22 cellular contexts compared by ENCODE assay signal in the genomic region with DNA sequence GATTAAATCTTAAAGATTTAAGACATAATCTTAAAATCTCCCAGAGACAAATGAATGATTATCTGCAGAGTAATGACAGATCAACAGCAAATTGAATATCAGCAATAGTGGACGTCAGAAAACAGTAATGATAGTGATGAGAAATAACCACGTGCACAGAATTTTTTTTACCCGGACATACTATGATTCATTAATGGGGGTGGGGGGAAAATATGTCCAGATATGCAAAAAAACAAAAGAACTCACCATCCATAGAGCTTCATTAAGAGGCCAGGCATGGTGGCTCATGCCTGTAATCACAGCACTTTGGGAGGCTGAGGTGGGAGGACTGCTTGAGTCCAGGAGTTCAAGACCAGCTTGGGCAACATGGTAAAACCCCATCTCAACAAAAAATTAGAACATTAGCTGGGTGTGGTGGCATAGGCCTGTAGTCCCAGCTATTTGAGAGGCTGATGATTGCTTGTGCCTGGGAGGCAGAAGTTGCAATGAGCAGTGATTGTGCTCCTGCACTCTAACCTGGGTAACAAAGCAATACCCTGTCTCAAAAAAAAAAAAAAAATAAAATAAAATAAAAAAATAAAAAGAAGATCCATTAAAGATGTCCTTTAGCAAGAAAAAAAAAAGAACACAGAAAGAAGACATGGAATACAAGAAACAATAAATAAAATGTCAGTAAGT. TPM values are rescaled to one million over a fixed set of nuclear protein-coding genes. Genes with fewer than 3 reads are reported as not detected.
DNase-seq lines count a peak whose midpoint lies in the region; ATAC-seq and TF ChIP-seq lines count a peak whose summit lies in the region.
"Had no signal": no experiment of that assay in that cellular context is flagged by ENCODE, and none has a peak within 500 bp of the region (broad histone marks: within the 10 kb centered on the region; RNA-seq: fewer than 3 reads in every experiment).

No MANE protein-coding gene starts in this region.

- H3K27ac ChIP-seq in HEK293 (ENCODE audit: extremely low read depth, low read depth, low read length) (no peak overlapping the region), SU-DHL-6 (ENCODE audit: low read depth, low read length) (no peak overlapping the region)
- H3K27ac ChIP-seq: esophagus squamous epithelium, hepatocyte, SJSA1, stomach, transverse colon had no signal

- H3K9ac ChIP-seq in SU-DHL-6 (ENCODE audit: low read length), result no peak overlapping the region

- H3F3A ChIP-seq in SU-DHL-6 (ENCODE audit: insufficient read depth), result no peaks in the 10 kb centered on the region; the same call in 1 of the 2 replicates

- no peaks in the 10 kb centered on the region for H4K20me1 ChIP-seq in SU-DHL-6 (ENCODE audit: low read depth, low read length)

- H3K4me2 ChIP-seq in SU-DHL-6 (ENCODE audit: low read depth, low read length, poor library complexity, severe bottlenecking), result no peak overlapping the region
- H3K4me2 ChIP-seq: hepatocyte had no signal

- no peaks in the 10 kb centered on the region for H3K4me1 ChIP-seq in HEK293 (ENCODE audit: control insufficient read depth, insufficient read depth, low read length)
- H3K4me1 ChIP-seq: esophagus squamous epithelium, SJSA1, stomach, transverse colon had no signal

- H3K79me2 ChIP-seq in SU-DHL-6 (ENCODE audit: insufficient read depth, low read length), result no peaks in the 10 kb centered on the region
- H3K79me2 ChIP-seq: hepatocyte had no signal

- peak overlapping the region; percentile 57 for H2AFZ ChIP-seq in SU-DHL-6 (ENCODE audit: low read depth, low read length, severe bottlenecking)
- H2AFZ ChIP-seq: hepatocyte had no signal

- TF ChIP-seq CTCF in HEK293 (tag by site-specific recombination; IDR thresholded peaks at IDR 0.05) (no peak), SU-DHL-6 (IDR thresholded peaks at IDR 0.05; ENCODE audit: insufficient read depth, low read length, poor library complexity, severe bottlenecking) (no peak), fibroblast of mammary gland (conservative IDR thresholded peaks at IDR 0.05; ENCODE audit: control insufficient read depth, insufficient read depth, low read depth, low read length) (no peak)

- H3K36me3 Mint-ChIP-seq in stimulated activated memory B cell treated with anti-CD40 and anti-IgM and Interleukin-4, amounts not matched to agents 10 μg/mL and 1 μg/mL and 100 μg/mL, for 72 hours, result no peaks in the 10 kb centered on the region
- H3K36me3 Mint-ChIP-seq in activated naive CD4-positive, alpha-beta T cell treated with anti-CD3 and anti-CD28 coated beads, Interleukin-2, amount 50 U/mL, for 72 hours, result no peaks in the 10 kb centered on the region

- H3K4me3 Mint-ChIP-seq in stimulated activated memory B cell treated with anti-CD40 and anti-IgM and Interleukin-4, amounts not matched to agents 10 μg/mL and 1 μg/mL and 100 μg/mL, for 72 hours, result no peak overlapping the region

- no peaks in the 10 kb centered on the region for H3K9me2 ChIP-seq in SU-DHL-6 (replicated peaks; ENCODE audit: insufficient read depth, low read length)

- CTCF ChIA-PET in HEK293 (lab: Yijun Ruan, JAX), result interaction anchor here (0.6 to 0.9 kb wide), 2 partner anchors 14 to 20 kb away, joined by 3 read pairs; no protein-coding TSS in a partner anchor

- DNase-seq in fibroblast of mammary gland (ENCODE audit: low read depth), result peak; percentile 79
- DNase-seq in activated naive CD4-positive, alpha-beta T cell treated with anti-CD3 and anti-CD28 coated beads, Interleukin-2, amount 50 U/mL, for 72 hours (ENCODE audit: low spot score in 2 of 2), result no peak
- DNase-seq in NCI-H1694 (lab: John Stamatoyannopoulos, UW), result no peak
- no peak for DNase-seq in mesenteric fat pad (ENCODE audit: low spot score)
- DNase-seq: activated CD4-positive, alpha-beta T cell treated with anti-CD3 and anti-CD28 coated beads, Interleukin-2, amount 50 U/mL, for 48 hours; AML-193; amygdala; DND-41; effector CD4-positive, alpha-beta T cell; esophagus squamous epithelium; NCI-H1694 treated with DMSO at 0.1 percent for 48 hours; NCI-H82; OCI-M1; stimulated activated CD4-positive, alpha-beta T cell treated with anti-CD3 and anti-CD28 coated beads, Interleukin-4, amount 100 ng/mL, for 24 hours; stomach; transverse colon had no signal

- no peak for ATAC-seq in stimulated activated memory B cell treated with anti-CD40 and anti-IgM and Interleukin-4, amounts not matched to agents 10 μg/mL and 1 μg/mL and 100 μg/mL, for 72 hours
- no peak for ATAC-seq in activated naive CD4-positive, alpha-beta T cell treated with anti-CD3 and anti-CD28 coated beads, Interleukin-2, amount 50 U/mL, for 72 hours

- H3K4me3 ChIP-seq in HEK293 (ENCODE audit: low read depth, low read length) (no peak overlapping the region), SU-DHL-6 (ENCODE audit: insufficient read depth, low read length, poor library complexity, severe bottlenecking) (no peak overlapping the region), fibroblast of mammary gland (ENCODE audit: control insufficient read depth, low read depth, low read length) (no peak overlapping the region)
- H3K4me3 ChIP-seq: esophagus squamous epithelium, hepatocyte, SJSA1, stomach, transverse colon had no signal

- no peaks in the 10 kb centered on the region for H3K36me3 ChIP-seq in HEK293 (ENCODE audit: control insufficient read depth in 2 of 2, insufficient read depth in 1 of 2, low read length in 2 of 2)
- H3K36me3 ChIP-seq in SU-DHL-6 (ENCODE audit: low read length), result no peaks in the 10 kb centered on the region
- H3K36me3 ChIP-seq: esophagus squamous epithelium, SJSA1, stomach, transverse colon had no signal

- H3K27ac Mint-ChIP-seq in stimulated activated memory B cell treated with anti-CD40 and anti-IgM and Interleukin-4, amounts not matched to agents 10 μg/mL and 1 μg/mL and 100 μg/mL, for 72 hours, result peak overlapping the region; percentile 24
- H3K27ac Mint-ChIP-seq in activated naive CD4-positive, alpha-beta T cell treated with anti-CD3 and anti-CD28 coated beads, Interleukin-2, amount 50 U/mL, for 72 hours, result no peak overlapping the region

- H3K4me1 Mint-ChIP-seq in stimulated activated memory B cell treated with anti-CD40 and anti-IgM and Interleukin-4, amounts not matched to agents 10 μg/mL and 1 μg/mL and 100 μg/mL, for 72 hours, result peaks cover 16% of the 10 kb centered on the region

- H3K27me3 ChIP-seq in SU-DHL-6 (ENCODE audit: low read length), result no peaks in the 10 kb centered on the region
- H3K27me3 ChIP-seq: esophagus squamous epithelium, hepatocyte, SJSA1, stomach, transverse colon had no signal

- H3K9me3 ChIP-seq in HEK293 (ENCODE audit: control insufficient read depth, insufficient read depth, low read depth, low read length), result no peaks in the 10 kb centered on the region
- no peaks in the 10 kb centered on the region for H3K9me3 ChIP-seq in SU-DHL-6 (ENCODE audit: insufficient read depth, low read length)
- H3K9me3 ChIP-seq: esophagus squamous epithelium, SJSA1, stomach, transverse colon had no signal

- no peaks in the 10 kb centered on the region for H3K9me3 Mint-ChIP-seq in stimulated activated memory B cell treated with anti-CD40 and anti-IgM and Interleukin-4, amounts not matched to agents 10 μg/mL and 1 μg/mL and 100 μg/mL, for 72 hours
- H3K9me3 Mint-ChIP-seq in activated naive CD4-positive, alpha-beta T cell treated with anti-CD3 and anti-CD28 coated beads, Interleukin-2, amount 50 U/mL, for 72 hours, result no peaks in the 10 kb centered on the region

- H3K27me3 Mint-ChIP-seq in stimulated activated memory B cell treated with anti-CD40 and anti-IgM and Interleukin-4, amounts not matched to agents 10 μg/mL and 1 μg/mL and 100 μg/mL, for 72 hours, result no peaks in the 10 kb centered on the region

- POLR2A ChIA-PET in HEK293 (lab: Yijun Ruan, JAX), result no interaction called here

TF ChIP-seq in HEK293, 187 proteins besides CTCF, POLR2A, EP300 and RAD21 (continues in another document):
- TF ChIP-seq, protein P1, sequence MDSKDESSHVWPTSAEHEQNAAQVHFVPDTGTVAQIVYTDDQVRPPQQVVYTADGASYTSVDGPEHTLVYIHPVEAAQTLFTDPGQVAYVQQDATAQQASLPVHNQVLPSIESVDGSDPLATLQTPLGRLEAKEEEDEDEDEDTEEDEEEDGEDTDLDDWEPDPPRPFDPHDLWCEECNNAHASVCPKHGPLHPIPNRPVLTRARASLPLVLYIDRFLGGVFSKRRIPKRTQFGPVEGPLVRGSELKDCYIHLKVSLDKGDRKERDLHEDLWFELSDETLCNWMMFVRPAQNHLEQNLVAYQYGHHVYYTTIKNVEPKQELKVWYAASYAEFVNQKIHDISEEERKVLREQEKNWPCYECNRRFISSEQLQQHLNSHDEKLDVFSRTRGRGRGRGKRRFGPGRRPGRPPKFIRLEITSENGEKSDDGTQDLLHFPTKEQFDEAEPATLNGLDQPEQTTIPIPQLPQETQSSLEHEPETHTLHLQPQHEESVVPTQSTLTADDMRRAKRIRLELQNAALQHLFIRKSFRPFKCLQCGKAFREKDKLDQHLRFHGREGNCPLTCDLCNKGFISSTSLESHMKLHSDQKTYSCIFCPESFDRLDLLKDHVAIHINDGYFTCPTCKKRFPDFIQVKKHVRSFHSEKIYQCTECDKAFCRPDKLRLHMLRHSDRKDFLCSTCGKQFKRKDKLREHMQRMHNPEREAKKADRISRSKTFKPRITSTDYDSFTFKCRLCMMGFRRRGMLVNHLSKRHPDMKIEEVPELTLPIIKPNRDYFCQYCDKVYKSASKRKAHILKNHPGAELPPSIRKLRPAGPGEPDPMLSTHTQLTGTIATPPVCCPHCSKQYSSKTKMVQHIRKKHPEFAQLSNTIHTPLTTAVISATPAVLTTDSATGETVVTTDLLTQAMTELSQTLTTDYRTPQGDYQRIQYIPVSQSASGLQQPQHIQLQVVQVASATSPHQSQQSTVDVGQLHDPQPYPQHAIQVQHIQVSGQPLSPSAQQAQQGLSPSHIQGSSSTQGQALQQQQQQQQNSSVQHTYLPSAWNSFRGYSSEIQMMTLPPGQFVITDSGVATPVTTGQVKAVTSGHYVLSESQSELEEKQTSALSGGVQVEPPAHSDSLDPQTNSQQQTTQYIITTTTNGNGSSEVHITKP (tag by site-specific recombination; IDR thresholded peaks at IDR 0.05), result peak; percentile 28; the same call in 1 of the 2 replicates
- TF ChIP-seq, protein P2, sequence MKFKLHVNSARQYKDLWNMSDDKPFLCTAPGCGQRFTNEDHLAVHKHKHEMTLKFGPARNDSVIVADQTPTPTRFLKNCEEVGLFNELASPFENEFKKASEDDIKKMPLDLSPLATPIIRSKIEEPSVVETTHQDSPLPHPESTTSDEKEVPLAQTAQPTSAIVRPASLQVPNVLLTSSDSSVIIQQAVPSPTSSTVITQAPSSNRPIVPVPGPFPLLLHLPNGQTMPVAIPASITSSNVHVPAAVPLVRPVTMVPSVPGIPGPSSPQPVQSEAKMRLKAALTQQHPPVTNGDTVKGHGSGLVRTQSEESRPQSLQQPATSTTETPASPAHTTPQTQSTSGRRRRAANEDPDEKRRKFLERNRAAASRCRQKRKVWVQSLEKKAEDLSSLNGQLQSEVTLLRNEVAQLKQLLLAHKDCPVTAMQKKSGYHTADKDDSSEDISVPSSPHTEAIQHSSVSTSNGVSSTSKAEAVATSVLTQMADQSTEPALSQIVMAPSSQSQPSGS (tag by site-specific recombination; IDR thresholded peaks at IDR 0.05; ENCODE audit: low read depth), result no peak
- TF ChIP-seq ZNF561 (tag by site-specific recombination; IDR thresholded peaks at IDR 0.05; ENCODE audit: borderline replicate concordance), result no peak

RNA-seq across cellular contexts. Expression of a gene that starts 30.9 kb away (rescaled TPM):
- under 1 TPM in 1 of 2 donors, not detected in 1; 0.04 TPM for total RNA-seq in activated naive CD4-positive, alpha-beta T cell treated with anti-CD3 and anti-CD28 coated beads, Interleukin-2, amount 50 U/mL, for 72 hours
- total RNA-seq in mesenteric fat pad, result not detected
- total RNA-seq: SJSA1; T-helper 2 cell treated with Interferon-gamma antibody and Interleukin-4, amounts not matched to agents 100 ng/mL and 5 ng/mL, for 36 hours; transverse colon had no signal
